1 cellular context compared by ENCODE assay signal in the genomic region with DNA sequence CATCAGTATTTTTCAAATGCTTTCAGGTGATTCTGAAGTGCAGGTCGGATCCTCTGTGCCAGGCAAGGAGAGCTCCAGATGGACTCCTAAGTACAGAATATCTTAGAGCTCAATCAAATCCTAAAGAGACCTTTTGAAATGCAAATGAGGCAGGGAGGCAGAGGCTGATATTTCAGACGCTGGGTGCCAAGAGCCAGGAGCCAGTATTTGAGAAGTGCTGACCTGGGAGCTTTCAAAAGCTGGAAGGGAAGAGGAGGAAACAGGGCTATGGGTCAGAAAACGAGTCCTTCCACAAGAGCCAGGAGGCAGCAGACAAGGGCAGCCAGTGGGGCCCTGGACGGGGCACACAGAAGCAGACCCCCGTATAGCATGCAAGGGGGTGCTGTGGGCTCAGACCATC.
TF ChIP-seq lines count a peak whose summit lies in the region.

No MANE protein-coding gene starts in this region.

TF ChIP-seq in GM23338, 12 proteins besides CTCF, POLR2A, EP300 and RAD21 (continued from another document):
- TF ChIP-seq, protein P1, sequence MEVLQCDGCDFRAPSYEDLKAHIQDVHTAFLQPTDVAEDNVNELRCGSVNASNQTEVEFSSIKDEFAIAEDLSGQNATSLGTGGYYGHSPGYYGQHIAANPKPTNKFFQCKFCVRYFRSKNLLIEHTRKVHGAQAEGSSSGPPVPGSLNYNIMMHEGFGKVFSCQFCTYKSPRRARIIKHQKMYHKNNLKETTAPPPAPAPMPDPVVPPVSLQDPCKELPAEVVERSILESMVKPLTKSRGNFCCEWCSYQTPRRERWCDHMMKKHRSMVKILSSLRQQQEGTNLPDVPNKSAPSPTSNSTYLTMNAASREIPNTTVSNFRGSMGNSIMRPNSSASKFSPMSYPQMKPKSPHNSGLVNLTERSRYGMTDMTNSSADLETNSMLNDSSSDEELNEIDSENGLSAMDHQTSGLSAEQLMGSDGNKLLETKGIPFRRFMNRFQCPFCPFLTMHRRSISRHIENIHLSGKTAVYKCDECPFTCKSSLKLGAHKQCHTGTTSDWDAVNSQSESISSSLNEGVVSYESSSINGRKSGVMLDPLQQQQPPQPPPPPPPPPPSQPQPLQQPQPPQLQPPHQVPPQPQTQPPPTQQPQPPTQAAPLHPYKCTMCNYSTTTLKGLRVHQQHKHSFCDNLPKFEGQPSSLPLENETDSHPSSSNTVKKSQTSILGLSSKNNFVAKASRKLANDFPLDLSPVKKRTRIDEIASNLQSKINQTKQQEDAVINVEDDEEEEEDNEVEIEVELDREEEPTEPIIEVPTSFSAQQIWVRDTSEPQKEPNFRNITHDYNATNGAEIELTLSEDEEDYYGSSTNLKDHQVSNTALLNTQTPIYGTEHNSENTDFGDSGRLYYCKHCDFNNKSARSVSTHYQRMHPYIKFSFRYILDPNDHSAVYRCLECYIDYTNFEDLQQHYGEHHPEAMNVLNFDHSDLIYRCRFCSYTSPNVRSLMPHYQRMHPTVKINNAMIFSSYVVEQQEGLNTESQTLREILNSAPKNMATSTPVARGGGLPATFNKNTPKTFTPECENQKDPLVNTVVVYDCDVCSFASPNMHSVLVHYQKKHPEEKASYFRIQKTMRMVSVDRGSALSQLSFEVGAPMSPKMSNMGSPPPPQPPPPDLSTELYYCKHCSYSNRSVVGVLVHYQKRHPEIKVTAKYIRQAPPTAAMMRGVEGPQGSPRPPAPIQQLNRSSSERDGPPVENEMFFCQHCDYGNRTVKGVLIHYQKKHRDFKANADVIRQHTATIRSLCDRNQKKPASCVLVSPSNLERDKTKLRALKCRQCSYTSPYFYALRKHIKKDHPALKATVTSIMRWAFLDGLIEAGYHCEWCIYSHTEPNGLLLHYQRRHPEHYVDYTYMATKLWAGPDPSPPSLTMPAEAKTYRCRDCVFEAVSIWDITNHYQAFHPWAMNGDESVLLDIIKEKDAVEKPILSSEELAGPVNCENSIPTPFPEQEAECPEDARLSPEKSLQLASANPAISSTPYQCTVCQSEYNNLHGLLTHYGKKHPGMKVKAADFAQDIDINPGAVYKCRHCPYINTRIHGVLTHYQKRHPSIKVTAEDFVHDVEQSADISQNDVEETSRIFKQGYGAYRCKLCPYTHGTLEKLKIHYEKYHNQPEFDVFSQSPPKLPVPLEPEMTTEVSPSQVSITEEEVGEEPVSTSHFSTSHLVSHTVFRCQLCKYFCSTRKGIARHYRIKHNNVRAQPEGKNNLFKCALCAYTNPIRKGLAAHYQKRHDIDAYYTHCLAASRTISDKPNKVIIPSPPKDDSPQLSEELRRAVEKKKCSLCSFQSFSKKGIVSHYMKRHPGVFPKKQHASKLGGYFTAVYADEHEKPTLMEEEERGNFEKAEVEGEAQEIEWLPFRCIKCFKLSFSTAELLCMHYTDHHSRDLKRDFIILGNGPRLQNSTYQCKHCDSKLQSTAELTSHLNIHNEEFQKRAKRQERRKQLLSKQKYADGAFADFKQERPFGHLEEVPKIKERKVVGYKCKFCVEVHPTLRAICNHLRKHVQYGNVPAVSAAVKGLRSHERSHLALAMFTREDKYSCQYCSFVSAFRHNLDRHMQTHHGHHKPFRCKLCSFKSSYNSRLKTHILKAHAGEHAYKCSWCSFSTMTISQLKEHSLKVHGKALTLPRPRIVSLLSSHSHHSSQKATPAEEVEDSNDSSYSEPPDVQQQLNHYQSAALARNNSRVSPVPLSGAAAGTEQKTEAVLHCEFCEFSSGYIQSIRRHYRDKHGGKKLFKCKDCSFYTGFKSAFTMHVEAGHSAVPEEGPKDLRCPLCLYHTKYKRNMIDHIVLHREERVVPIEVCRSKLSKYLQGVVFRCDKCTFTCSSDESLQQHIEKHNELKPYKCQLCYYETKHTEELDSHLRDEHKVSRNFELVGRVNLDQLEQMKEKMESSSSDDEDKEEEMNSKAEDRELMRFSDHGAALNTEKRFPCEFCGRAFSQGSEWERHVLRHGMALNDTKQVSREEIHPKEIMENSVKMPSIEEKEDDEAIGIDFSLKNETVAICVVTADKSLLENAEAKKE (CRISPR knock-in tag; IDR thresholded peaks at IDR 0.05) = no peak
- TF ChIP-seq CREB1 (CRISPR knock-in tag; IDR thresholded peaks at IDR 0.05; ENCODE audit: low read depth) (no peak), POLR2AphosphoS5 (IDR thresholded peaks at IDR 0.05; ENCODE audit: low read depth) (no peak), JUNB (IDR thresholded peaks at IDR 0.05; ENCODE audit: unreplicated experiment) (no peak), NANOG (IDR thresholded peaks at IDR 0.05; ENCODE audit: borderline replicate concordance) (no peak), EZH2 (IDR thresholded peaks at IDR 0.05; ENCODE audit: low read depth, unreplicated experiment) (no peak)
